In genomic region chr4:132710971-132711370, GRCh38 we compare ENCODE assay signal across 23 cellular contexts.
A peak's percentile ranks its signal among the peaks of the same experiment; 100 is the strongest.
DNase-seq lines count a peak whose midpoint lies in the region; ATAC-seq and TF ChIP-seq lines count a peak whose summit lies in the region.
"Had no signal": no experiment of that assay in that cellular context is flagged by ENCODE, and none has a peak within 500 bp of the region (broad histone marks: within the 10 kb centered on the region; RNA-seq: fewer than 3 reads in every experiment).

No MANE protein-coding gene starts in this region.

- no peak for TF ChIP-seq CTCF in mammary epithelial cell (conservative IDR thresholded peaks at IDR 0.05 in 1 of 2, IDR thresholded peaks at IDR 0.05 in 1 of 2; ENCODE audit: extremely low read depth in 1 of 2, insufficient read depth in 1 of 2, low read depth in 1 of 2, low read length in 2 of 2)
- TF ChIP-seq CTCF in breast epithelium (IDR thresholded peaks at IDR 0.05), result no peak
- no peak for TF ChIP-seq CTCF in OCI-LY1 (IDR thresholded peaks at IDR 0.05; ENCODE audit: low read length)
- TF ChIP-seq CTCF in epithelial cell of esophagus (IDR thresholded peaks at IDR 0.05; ENCODE audit: insufficient read depth, low read depth, low read length, missing control alignments), result no peak

- no TSS peak for BruUV-seq in mammary epithelial cell (replicated peaks; lab: Mats Ljungman, UMichigan)

- intact Hi-C loops in mammary epithelial cell (cut with micrococcal nuclease), result no loop called here
- intact Hi-C loops in breast epithelium (cut with DNase I; ENCODE audit: low total_unique reads), result no loop called here

- no peaks in the 10 kb centered on the region for H4K20me1 ChIP-seq in mammary epithelial cell (ENCODE audit: insufficient read depth, low read length)
- H4K20me1 ChIP-seq in OCI-LY1 (ENCODE audit: insufficient read depth, low read length), result no peaks in the 10 kb centered on the region
- H4K20me1 ChIP-seq: BLaER1 treated with 17β-estradiol and CSF1 and Interleukin-3, amounts not matched to agents 10 nM and 100 nM had no signal

- H2AFZ ChIP-seq in mammary epithelial cell (ENCODE audit: low read depth, low read length) (peak overlapping the region; percentile 20), OCI-LY1 (ENCODE audit: low read length) (peak overlapping the region; percentile 82; the same call in 1 of the 2 replicates)

- H3K4me2 ChIP-seq in mammary epithelial cell (ENCODE audit: insufficient read depth, low read depth, low read length), result peak overlapping the region; percentile 41
- no peak overlapping the region for H3K4me2 ChIP-seq in OCI-LY1 (ENCODE audit: low read length)
- H3K4me2 ChIP-seq: A549; BLaER1 treated with 17β-estradiol and CSF1 and Interleukin-3, amounts not matched to agents 10 nM and 100 nM had no signal

- H3K9me3 ChIP-seq in mammary epithelial cell (replicated peaks; ENCODE audit: insufficient read depth, low read length) (no peaks in the 10 kb centered on the region), breast epithelium (no peaks in the 10 kb centered on the region), OCI-LY1 (ENCODE audit: low read length) (0 out of 2 replicates have a peak, but pooled peaks cover 5% of the 10 kb centered on the region)
- H3K9me3 ChIP-seq: A549; BLaER1 treated with 17β-estradiol and CSF1 and Interleukin-3, amounts not matched to agents 10 nM and 100 nM had no signal

- CTCF ChIA-PET in mammary epithelial cell (lab: Charles Lee; ENCODE audit: low non-redundant PET), result no interaction called here

- no peaks in the 10 kb centered on the region for H3F3A ChIP-seq in OCI-LY1 (ENCODE audit: insufficient read depth, low read length)

- H3K4me3 ChIP-seq in mammary epithelial cell (replicated peaks in 1 of 3; ENCODE audit: insufficient read depth in 1 of 3, low read depth in 2 of 3, low read length in 3 of 3) (no peak overlapping the region), breast epithelium (no peak overlapping the region), OCI-LY1 (ENCODE audit: low read depth, low read length, poor library complexity, severe bottlenecking) (no peak overlapping the region), epithelial cell of esophagus (ENCODE audit: low read length) (no peak overlapping the region)
- H3K4me3 ChIP-seq: A549; BLaER1 treated with 17β-estradiol and CSF1 and Interleukin-3, amounts not matched to agents 10 nM and 100 nM; GM12878 had no signal

- H3K27ac ChIP-seq in mammary epithelial cell (ENCODE audit: insufficient read depth, low read depth, low read length), result no peak overlapping the region
- no peak overlapping the region for H3K27ac ChIP-seq in breast epithelium
- no peak overlapping the region for H3K27ac ChIP-seq in OCI-LY1 (ENCODE audit: low read depth, low read length, poor library complexity, severe bottlenecking)
- H3K27ac ChIP-seq: 22Rv1; A549; BLaER1 treated with 17β-estradiol and CSF1 and Interleukin-3, amounts not matched to agents 10 nM and 100 nM had no signal

- in situ Hi-C loops in mammary epithelial cell (cut with MboI; ENCODE audit: low sequenced_read_pairs in 2 of 2), result no loop called here

- whole genome bisulfite sequencing in mammary epithelial cell (ENCODE audit: low coverage, missing lambda C conversion rate), result 5% methylated on average over 2 of the region's 2 CpGs

- H3K27me3 ChIP-seq in mammary epithelial cell (ENCODE audit: insufficient read depth, low read length), result no peaks in the 10 kb centered on the region
- H3K27me3 ChIP-seq in breast epithelium, result no peaks in the 10 kb centered on the region
- H3K27me3 ChIP-seq in OCI-LY1 (ENCODE audit: insufficient read depth, low read length), result no peaks in the 10 kb centered on the region
- H3K27me3 ChIP-seq: BLaER1 treated with 17β-estradiol and CSF1 and Interleukin-3, amounts not matched to agents 10 nM and 100 nM had no signal

- H3K9me2 ChIP-seq in OCI-LY1 (ENCODE audit: low read depth, low read length), result no peaks in the 10 kb centered on the region

- DNase-seq in mammary epithelial cell, result peak; percentile 1
- no peak for DNase-seq in breast epithelium (ENCODE audit: low spot score in 2 of 2)
- DNase-seq in epithelial cell of esophagus (ENCODE audit: low read depth), result peak; percentile 54
- DNase-seq in T-helper 2 cell, result no peak
- DNase-seq in NCI-H1930 (lab: John Stamatoyannopoulos, UW), result no peak
- DNase-seq: AML-193; CD4-positive, alpha-beta memory T cell; CD4-positive, CD25-positive, alpha-beta regulatory T cell; CD8-positive, alpha-beta memory T cell; COR-L47; DMS 273 treated with DMSO at 0.1 percent for 48 hours; DMS153; DMS53; DMS79; DND-41; EL; GDM1 had no signal

- TF ChIP-seq POLR2A in breast epithelium (IDR thresholded peaks at IDR 0.05), result no peak

- H3K36me3 ChIP-seq in mammary epithelial cell (ENCODE audit: insufficient read depth, low read length) (no peaks in the 10 kb centered on the region), breast epithelium (no peaks in the 10 kb centered on the region), OCI-LY1 (ENCODE audit: insufficient read depth, low read length) (no peaks in the 10 kb centered on the region)
- H3K36me3 ChIP-seq: BLaER1 treated with 17β-estradiol and CSF1 and Interleukin-3, amounts not matched to agents 10 nM and 100 nM had no signal

- dilution Hi-C loops in mammary epithelial cell (cut with HindIII; ENCODE audit: low sequenced_read_pairs), result no loop called here

- no peak for ATAC-seq in HG02763 (IDR thresholded peaks at IDR 0.05; ENCODE audit: unreplicated experiment)
- ATAC-seq: A549, GM12878 had no signal

- H3K9ac ChIP-seq in mammary epithelial cell (ENCODE audit: insufficient read depth, low read length) (no peak overlapping the region), OCI-LY1 (ENCODE audit: low read length) (no peak overlapping the region)
- H3K9ac ChIP-seq: BLaER1 treated with 17β-estradiol and CSF1 and Interleukin-3, amounts not matched to agents 10 nM and 100 nM had no signal

- H3K4me1 ChIP-seq in mammary epithelial cell (ENCODE audit: insufficient read depth, low read length) (peaks cover 2% of the 10 kb centered on the region), breast epithelium (no peaks in the 10 kb centered on the region), OCI-LY1 (ENCODE audit: insufficient read depth, low read length, severe bottlenecking) (peaks cover 8% of the 10 kb centered on the region)
- H3K4me1 ChIP-seq: A549; BLaER1 treated with 17β-estradiol and CSF1 and Interleukin-3, amounts not matched to agents 10 nM and 100 nM had no signal

- H3K79me2 ChIP-seq in mammary epithelial cell (ENCODE audit: insufficient read depth, low read length), result no peaks in the 10 kb centered on the region
- H3K79me2 ChIP-seq in OCI-LY1 (ENCODE audit: insufficient read depth, low read length), result no peaks in the 10 kb centered on the region

Comparison
In these comparisons a context has a peak if more than half of its experiments do, and no peak if none do; other contexts are left out.
1. DNase-seq: peak in mammary epithelial cell (single experiment) and epithelial cell of esophagus (single experiment); none in breast epithelium (0 of 2), T-helper 2 cell (0 of 5) and NCI-H1930 (0 of 2).